ENCODE assay signal across 8 cellular contexts in the genomic region with DNA sequence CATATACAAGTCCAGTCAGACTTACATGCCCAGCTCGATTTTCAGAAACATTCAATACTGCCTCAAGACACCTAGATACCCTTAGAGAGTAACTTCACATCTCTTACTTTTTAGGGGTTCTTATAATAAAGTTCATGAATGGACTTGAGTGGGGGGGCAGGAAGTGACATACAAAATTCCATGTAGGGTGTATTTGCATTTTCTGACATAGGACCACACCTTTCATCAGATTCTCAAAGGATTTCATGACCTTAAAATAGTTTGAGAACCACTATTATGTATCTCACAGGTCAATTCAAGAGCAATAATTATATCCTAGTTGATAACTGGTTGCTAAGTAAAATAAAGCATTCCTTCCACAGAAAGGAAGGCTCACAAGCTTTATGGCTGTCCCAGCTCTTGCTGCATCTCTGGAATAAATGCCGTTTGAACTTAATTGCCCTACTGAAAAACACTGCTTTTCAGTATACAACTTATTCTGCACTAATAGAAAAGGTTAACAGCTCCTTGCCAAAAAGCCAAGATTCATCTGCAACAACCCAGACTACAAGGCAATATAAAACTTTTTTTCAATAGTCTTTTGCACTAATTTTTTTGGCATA. TPM values are rescaled to one million over a fixed set of nuclear protein-coding genes. Genes with fewer than 3 reads are reported as not detected.
DNase-seq lines count a peak whose midpoint lies in the region; ATAC-seq and TF ChIP-seq lines count a peak whose summit lies in the region.

No MANE protein-coding gene starts in this region.

- intact Hi-C loops in ascending aorta (cut with DNase I): no loop called here

- peak overlapping the region; percentile 85 for H3K27ac ChIP-seq in ACC112 (ENCODE audit: low read depth, low read length)
- no peak overlapping the region for H3K27ac ChIP-seq in HEK293 (ENCODE audit: extremely low read depth, low read depth, low read length)
- H3K27ac ChIP-seq in ascending aorta: peak overlapping the region; percentile 95 to 96
- peak overlapping the region; percentile 98 to 100 for H3K27ac ChIP-seq in liver (ENCODE audit: low read depth in 1 of 2, low read length in 2 of 2)

- TF ChIP-seq CTCF in HEK293 (tag by site-specific recombination; IDR thresholded peaks at IDR 0.05) (no peak), ascending aorta (IDR thresholded peaks at IDR 0.05) (no peak), liver (IDR thresholded peaks at IDR 0.05; ENCODE audit: low read depth, low read length, missing input control) (no peak)

- H3K4me3 ChIP-seq in ACC112 (ENCODE audit: low read depth, low read length) (peak overlapping the region; percentile 94), HEK293 (ENCODE audit: low read depth, low read length) (peak overlapping the region; percentile 82; the same call in 1 of the 2 replicates), ascending aorta (peak overlapping the region; percentile 87), liver (ENCODE audit: low read depth in 1 of 3, low read length in 3 of 3) (peak overlapping the region; percentile 24 to 82 (median 81))

- H3K36me3 ChIP-seq in ACC112 (ENCODE audit: insufficient read depth, low read length) (no peaks in the 10 kb centered on the region), HEK293 (ENCODE audit: control insufficient read depth in 2 of 2, insufficient read depth in 1 of 2, low read length in 2 of 2) (no peaks in the 10 kb centered on the region; a peak in 1 of 3 replicates), ascending aorta (no peaks in the 10 kb centered on the region), liver (ENCODE audit: control insufficient read depth in 4 of 4, insufficient read depth in 3 of 4, low read depth in 1 of 4, low read length in 3 of 4) (peaks cover 0 to 2% (median 0%) of the 10 kb centered on the region in 4 donors)

- CTCF ChIA-PET in HEK293 (lab: Yijun Ruan, JAX): interaction anchor here (0.6 to 4.2 kb wide), 6 partner anchors 11 to 941 kb away, joined by 3 to 40 read pairs (median 4); no protein-coding TSS in a partner anchor

- peak overlapping the region; percentile 12 to 97 for H3K9ac ChIP-seq in liver (ENCODE audit: low read depth in 1 of 2, low read length in 2 of 2)

- POLR2A ChIA-PET in HEK293 (lab: Yijun Ruan, JAX): interaction anchor here (0.6 to 2.6 kb wide), 3 partner anchors 11 to 153 kb away, joined by 3 to 10 read pairs (median 6); partner anchors contain the start of genes DNAJC9, ECD and FAM149B1

- no peaks in the 10 kb centered on the region for H3K27me3 ChIP-seq in ACC112 (ENCODE audit: insufficient read depth, low read length)
- H3K27me3 ChIP-seq in ascending aorta: no peaks in the 10 kb centered on the region
- no peaks in the 10 kb centered on the region for H3K27me3 ChIP-seq in liver (ENCODE audit: control insufficient read depth in 4 of 4, insufficient read depth in 4 of 4, low read length in 3 of 4)

- peaks cover 65% of the 10 kb centered on the region for H3K79me2 ChIP-seq in ACC112 (ENCODE audit: control insufficient read depth, insufficient read depth, low read length, unreplicated experiment)

- H2AFZ ChIP-seq in ACC112 (ENCODE audit: low read length, unreplicated experiment): no peak overlapping the region

- 25% methylated on average over 2 of the region's 2 CpGs for WGBS in liver

- ATAC-seq in GM19452 (IDR thresholded peaks at IDR 0.05; ENCODE audit: unreplicated experiment) (no peak), GM21529 (IDR thresholded peaks at IDR 0.05; ENCODE audit: unreplicated experiment) (no peak)

- no peaks in the 10 kb centered on the region for H3K9me3 ChIP-seq in HEK293 (ENCODE audit: control insufficient read depth, insufficient read depth, low read depth, low read length)
- H3K9me3 ChIP-seq in ascending aorta: no peaks in the 10 kb centered on the region
- H3K9me3 ChIP-seq in liver (ENCODE audit: control insufficient read depth in 4 of 4, low read length in 3 of 4): no peaks in the 10 kb centered on the region

- no peak for DNase-seq in ascending aorta (ENCODE audit: low spot score in 2 of 2)
- no peak for DNase-seq in NCI-H524 treated with DMSO at 0.1 percent for 48 hours (lab: John Stamatoyannopoulos, UW)
- DNase-seq in MV-4-11 (lab: John Stamatoyannopoulos, UW): no peak

- TF ChIP-seq RAD21 in liver (IDR thresholded peaks at IDR 0.05): no peak

- H3K4me1 ChIP-seq in ACC112 (ENCODE audit: control insufficient read depth, insufficient read depth, low read length, unreplicated experiment): peaks cover 16% of the 10 kb centered on the region
- no peaks in the 10 kb centered on the region; the same call in 1 of the 2 replicates for H3K4me1 ChIP-seq in HEK293 (ENCODE audit: control insufficient read depth, insufficient read depth, low read length)
- peaks cover 6 to 15% of the 10 kb centered on the region in 2 donors for H3K4me1 ChIP-seq in ascending aorta
- peaks cover 0 to 15% (median 5%) of the 10 kb centered on the region in 4 donors for H3K4me1 ChIP-seq in liver (ENCODE audit: control insufficient read depth in 4 of 4, insufficient read depth in 4 of 4, low read length in 3 of 4)

TF ChIP-seq in HEK293, 187 proteins besides CTCF, POLR2A, EP300 and RAD21:
- TF ChIP-seq ZNF610 (tag by site-specific recombination; IDR thresholded peaks at IDR 0.05; ENCODE audit: borderline replicate concordance) (no peak), SP7 (tag by site-specific recombination; IDR thresholded peaks at IDR 0.05) (peak; percentile 45; the same call in 1 of the 2 replicates)

TF ChIP-seq in liver, 16 proteins besides CTCF, POLR2A, EP300 and RAD21:
- TF ChIP-seq SP1 (IDR thresholded peaks at IDR 0.05): no peak
- no peak for TF ChIP-seq FOXA2 (IDR thresholded peaks at IDR 0.05)
- TF ChIP-seq GABPA (IDR thresholded peaks at IDR 0.05 in 1 of 2, conservative IDR thresholded peaks at IDR 0.05 in 1 of 2): no peak
- TF ChIP-seq REST (IDR thresholded peaks at IDR 0.05): peak; percentile 11
- no peak for TF ChIP-seq FOXA1 (IDR thresholded peaks at IDR 0.05)
- TF ChIP-seq ATF3 (IDR thresholded peaks at IDR 0.05): no peak

RNA-seq across cellular contexts. Expression of gene P4HA1, which starts 2.3 kb away (rescaled TPM):
- total RNA-seq in ascending aorta (6.9 TPM), liver (10 to 100 TPM; 26.3 to 63.7 TPM)
- 10 to 100 TPM in 1 of 2 donors, 1 to 10 TPM in 1; 6.1 to 21.1 TPM for polyA plus RNA-seq in liver

RNA-seq across cellular contexts. Expression of gene NUDT13, which starts 15.9 kb away (rescaled TPM):
- total RNA-seq in ascending aorta (7.6 TPM), liver (1 to 10 TPM; 1.4 to 4.0 TPM)
- 1 to 10 TPM in 1 of 2 donors, under 1 TPM in 1; 0.60 to 3.5 TPM for polyA plus RNA-seq in liver
